30 cellular contexts compared by ENCODE assay signal in the genomic region with DNA sequence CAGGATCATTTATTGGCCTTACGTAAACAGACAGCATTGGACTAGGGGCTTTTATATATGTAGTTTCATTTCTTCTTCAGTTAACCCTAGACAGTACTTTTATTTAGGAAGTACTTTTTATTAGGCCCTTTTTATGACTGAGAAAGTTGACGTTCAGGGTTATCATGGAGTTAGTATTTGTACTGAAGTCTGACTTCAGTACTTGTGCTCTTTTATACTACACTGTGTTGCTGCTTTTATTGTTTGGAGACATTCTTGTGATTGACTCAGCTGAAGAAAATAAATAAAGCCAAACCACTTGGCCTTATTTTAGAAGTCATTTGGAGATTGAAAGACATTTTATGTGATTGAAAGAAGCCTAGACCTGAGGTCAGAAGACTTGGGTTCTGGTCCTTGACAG.
"Had no signal": no experiment of that assay in that cellular context is flagged by ENCODE, and none has a peak within 500 bp of the region (broad histone marks: within the 10 kb centered on the region; RNA-seq: fewer than 3 reads in every experiment).

No MANE protein-coding gene starts in this region.

- H3K27ac ChIP-seq: adrenal gland, KMS-11, Peyer's patch, SK-N-MC, WERI-Rb-1 had no signal

- H3K9ac ChIP-seq: KMS-11 had no signal

- H3K4me2 ChIP-seq: KMS-11 had no signal

- H3K4me3 ChIP-seq: adrenal gland, Peyer's patch, SK-N-MC had no signal

- ATAC-seq: activated CD4-positive, CD25-positive, alpha-beta regulatory T cell treated with anti-CD3 and anti-CD28 coated beads, Interleukin-2, amount 50 U/mL, for 24 hours; activated CD8-positive, alpha-beta T cell treated with anti-CD3 and anti-CD28 coated beads, Interleukin-2, amount 10 ng/mL, durations not matched to agents 7 days and 5 days; T-cell had no signal

- DNase-seq: activated CD4-positive, alpha-beta T cell treated with anti-CD3 and anti-CD28 coated beads for 4 hours; activated CD8-positive, alpha-beta memory T cell treated with anti-CD3 and anti-CD28 coated beads, Interleukin-2, amount 50 U/mL, for 48 hours; activated CD8-positive, alpha-beta T cell treated with anti-CD3 and anti-CD28 coated beads, Interleukin-2, amount 10 ng/mL, durations not matched to agents 7 days and 5 days; activated naive CD4-positive, alpha-beta T cell treated with anti-CD3 and anti-CD28 coated beads, Interleukin-2, amount 50 U/mL, for 16 hours; activated naive CD8-positive, alpha-beta T cell treated with anti-CD3 and anti-CD28 coated beads, Interleukin-2, amount 10 ng/mL, durations not matched to agents 7 days and 5 days; activated T-cell treated with anti-CD3 and anti-CD28 coated beads, Interleukin-2, amount 50 U/mL, for 1 hour; adrenal gland; anterior cingulate cortex; cerebellar nuclear complex; MM.1S; NCI-H1092 treated with DMSO at 0.1 percent for 48 hours; NCI-H1417 treated with DMSO at 0.1 percent for 48 hours; NCI-H1694; NCI-H2029; NCI-H2107; NCI-H2171 treated with DMSO at 0.1 percent for 48 hours; NCI-H226; NCI-H510A; NCI-H526 treated with DMSO at 0.1 percent for 48 hours; NCI-H82; OCI-M1; Peyer's patch; SHP77 treated with DMSO at 0.1 percent for 48 hours; T-cell; T-helper 2 cell; T1000; WERI-Rb-1 had no signal

- H3K9me3 ChIP-seq: adrenal gland, Peyer's patch had no signal

- H3K27me3 ChIP-seq: adrenal gland, Peyer's patch had no signal
